In genomic region chr14:75334191-75335051, GRCh38 we compare ENCODE assay signal across 8 cellular contexts. TPM values are rescaled to one million over a fixed set of nuclear protein-coding genes. Genes with fewer than 3 reads are reported as not detected.
DNase-seq lines count a peak whose midpoint lies in the region; ATAC-seq and TF ChIP-seq lines count a peak whose summit lies in the region.

No MANE protein-coding gene starts in this region.

- no peak for ATAC-seq in GM18505 (IDR thresholded peaks at IDR 0.05; ENCODE audit: unreplicated experiment)
- peak; percentile 61 to 83 for ATAC-seq in upper lobe of left lung (ENCODE audit: low FRiP score in 2 of 2)

- TF ChIP-seq CTCF in colonic mucosa (IDR thresholded peaks at IDR 0.05) (no peak), osteoblast (IDR thresholded peaks at IDR 0.05; ENCODE audit: extremely low read depth, low read depth, low read length) (no peak), upper lobe of left lung (IDR thresholded peaks at IDR 0.05) (no peak), endothelial cell (IDR thresholded peaks at IDR 0.05; ENCODE audit: unreplicated experiment) (no peak), mesothelial cell of epicardium (IDR thresholded peaks at IDR 0.05; ENCODE audit: unreplicated experiment) (no peak)

- peak; percentile 21 for DNase-seq in activated CD4-positive, CD25-positive, alpha-beta regulatory T cell treated with anti-CD3 and anti-CD28 coated beads, Interleukin-2, amount 50 U/mL, for 16 hours (ENCODE audit: low read depth, low spot score)
- no peak for DNase-seq in colonic mucosa
- DNase-seq in osteoblast (ENCODE audit: insufficient read length, low spot score, missing footprints), result peak; percentile 38
- peak in 1 of 2 donors; percentile 80 for DNase-seq in upper lobe of left lung
- no peak for DNase-seq in endothelial cell (ENCODE audit: low spot score)
- no peak for DNase-seq in D341Med (ENCODE audit: low spot score)
- no peak for DNase-seq in mesothelial cell of epicardium (ENCODE audit: low spot score in 2 of 2, unreplicated experiment in 2 of 2)

- intact Hi-C loops in colonic mucosa (cut with DNase I), result no loop called here

- H4K20me1 ChIP-seq in osteoblast (ENCODE audit: insufficient read depth, low read length), result no peaks in the 10 kb centered on the region

- H3K36me3 ChIP-seq in colonic mucosa (no peaks in the 10 kb centered on the region), osteoblast (ENCODE audit: insufficient read depth, low read length) (no peaks in the 10 kb centered on the region), upper lobe of left lung (no peaks in the 10 kb centered on the region)

- H3K27ac ChIP-seq in colonic mucosa (peak overlapping the region; percentile 47), osteoblast (ENCODE audit: low read depth, low read length) (no peak overlapping the region), upper lobe of left lung (peak overlapping the region; percentile 81 to 89 (median 88))

- H3K36me3 Mint-ChIP-seq in endothelial cell (ENCODE audit: low read depth, unreplicated experiment) (no peaks in the 10 kb centered on the region), mesothelial cell of epicardium (no peaks in the 10 kb centered on the region)

- H3K27me3 Mint-ChIP-seq in endothelial cell (ENCODE audit: unreplicated experiment) (peaks cover 1% of the 10 kb centered on the region), mesothelial cell of epicardium (ENCODE audit: low read depth) (no peaks in the 10 kb centered on the region)

- TF ChIP-seq POLR2A in GM18505 (IDR thresholded peaks at IDR 0.05; ENCODE audit: borderline replicate concordance, extremely low read depth, insufficient read depth, insufficient read length) (peak; percentile 54), upper lobe of left lung (IDR thresholded peaks at IDR 0.05) (peak in 1 of 4 donors; percentile 78)

- peak overlapping the region; percentile 40 for H3K4me2 ChIP-seq in osteoblast (ENCODE audit: insufficient read depth, low read length)

- peak overlapping the region; percentile 27 to 34 for H3K9ac ChIP-seq in colonic mucosa (ENCODE audit: low read depth in 2 of 2, low read length in 2 of 2)

- no peaks in the 10 kb centered on the region for H3K9me3 Mint-ChIP-seq in endothelial cell (ENCODE audit: unreplicated experiment)
- H3K9me3 Mint-ChIP-seq in mesothelial cell of epicardium, result peaks cover 10% of the 10 kb centered on the region

- H3K4me1 Mint-ChIP-seq in endothelial cell (ENCODE audit: unreplicated experiment) (no peaks in the 10 kb centered on the region), mesothelial cell of epicardium (peaks cover 9% of the 10 kb centered on the region)

- no peak overlapping the region for H3K27ac Mint-ChIP-seq in endothelial cell (ENCODE audit: unreplicated experiment)
- no peak overlapping the region for H3K27ac Mint-ChIP-seq in mesothelial cell of epicardium

- H3K4me3 Mint-ChIP-seq in endothelial cell (ENCODE audit: unreplicated experiment), result no peak overlapping the region
- H3K4me3 Mint-ChIP-seq in mesothelial cell of epicardium, result no peak overlapping the region

- H3K9me3 ChIP-seq in colonic mucosa (no peaks in the 10 kb centered on the region), osteoblast (ENCODE audit: low read depth, low read length) (no peaks in the 10 kb centered on the region), upper lobe of left lung (no peaks in the 10 kb centered on the region)

- no peaks in the 10 kb centered on the region for H3K4me1 ChIP-seq in colonic mucosa
- peaks cover 5% of the 10 kb centered on the region for H3K4me1 ChIP-seq in osteoblast (ENCODE audit: insufficient read depth, low read length)
- peaks cover 7 to 27% (median 14%) of the 10 kb centered on the region in 4 donors for H3K4me1 ChIP-seq in upper lobe of left lung

- WGBS in upper lobe of left lung, 2 donors, result 54 to 56% methylated on average over 16 to 23 of the region's 23 CpGs

- H2AFZ ChIP-seq in osteoblast (ENCODE audit: low read length), result no peak overlapping the region

- peak overlapping the region; percentile 13 for H3K4me3 ChIP-seq in colonic mucosa
- H3K4me3 ChIP-seq in osteoblast (ENCODE audit: insufficient read depth, low read length), result no peak overlapping the region
- peak overlapping the region in 2 of 4 donors; percentile 20 to 28 for H3K4me3 ChIP-seq in upper lobe of left lung

- H3K27me3 ChIP-seq in colonic mucosa (no peaks in the 10 kb centered on the region), osteoblast (ENCODE audit: insufficient read depth, low read length) (peaks cover 18% of the 10 kb centered on the region), upper lobe of left lung (no peaks in the 10 kb centered on the region)

- peak in 1 of 4 donors; percentile 7 for TF ChIP-seq EP300 in upper lobe of left lung (IDR thresholded peaks at IDR 0.05)

- H3K79me2 ChIP-seq in osteoblast (ENCODE audit: insufficient read depth, low read length), result no peaks in the 10 kb centered on the region

RNA-seq across cellular contexts. Expression of gene FOS, which starts 55.8 kb away (rescaled TPM):
- total RNA-seq in colonic mucosa, result 10 to 100 TPM; 86.9 to 98.4 TPM
- total RNA-seq in osteoblast, result 42.3 and 63.6 TPM in 2 replicates
- total RNA-seq in upper lobe of left lung, result 1,000 to 10,000 TPM in 1 of 6 donors, 100 to 1,000 TPM in 5; 386 to 1,146 (median 633) TPM
- 41.5 TPM for total RNA-seq in endothelial cell (ENCODE audit: unreplicated experiment)
- total RNA-seq in mesothelial cell of epicardium, result 789 to 796 TPM (median 796 TPM) in 3 replicates

Comparison
In these comparisons a context has a peak if more than half of its experiments do, and no peak if none do; other contexts are left out.
1. DNase-seq: peak in activated CD4-positive, CD25-positive, alpha-beta regulatory T cell treated with anti-CD3 and anti-CD28 coated beads, Interleukin-2, amount 50 U/mL, for 16 hours (single experiment) and osteoblast (single experiment); none in colonic mucosa (single experiment), endothelial cell (single experiment), D341Med (single experiment) and mesothelial cell of epicardium (0 of 2).